In the genomic region with DNA sequence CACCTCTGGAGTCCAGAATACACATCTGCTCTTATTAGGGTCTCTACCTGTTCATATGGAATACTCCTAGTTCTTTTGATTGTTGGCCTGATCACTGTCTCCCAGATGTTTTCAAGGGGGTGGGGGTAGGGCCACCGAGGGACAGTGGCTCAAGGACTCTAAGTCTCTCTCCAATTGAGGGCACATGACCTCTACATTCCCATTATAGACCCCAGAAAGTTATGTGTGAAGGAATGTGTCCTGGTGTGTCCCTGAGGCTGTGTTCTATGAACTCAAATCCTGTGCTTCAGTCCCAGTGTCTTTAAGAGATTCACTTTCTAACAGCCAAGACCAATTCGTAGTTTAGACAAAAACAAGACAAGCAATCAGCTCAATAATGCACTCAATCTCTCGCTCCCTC, we compare ENCODE assay signal across 27 cellular contexts.
"Had no signal": no experiment of that assay in that cellular context is flagged by ENCODE, and none has a peak within 500 bp of the region (broad histone marks: within the 10 kb centered on the region; RNA-seq: fewer than 3 reads in every experiment).

No MANE protein-coding gene starts in this region.

- H3K4me3 ChIP-seq: left lung, lower lobe of right lung, tibial nerve had no signal

- H3K27ac ChIP-seq: left lung, lower lobe of right lung, tibial nerve had no signal

- DNase-seq: activated CD4-positive, alpha-beta T cell treated with anti-CD3 and anti-CD28 coated beads for 4 hours; activated CD4-positive, alpha-beta T cell treated with anti-CD3 and anti-CD28 coated beads, Interleukin-2, amount 50 U/mL, for 4 hours; activated CD4-positive, CD25-positive, alpha-beta regulatory T cell; activated naive CD4-positive, alpha-beta T cell; activated T-cell treated with anti-CD3 and anti-CD28 coated beads for 4 hours; activated T-cell treated with anti-CD3 and anti-CD28 coated beads, Interleukin-2, amount 50 U/mL, for 72 hours; effector memory CD4-positive, alpha-beta T cell; erythroblast; foreskin fibroblast; head of caudate nucleus; hypothalamus; kidney glomerular epithelial cell; left lung; lower lobe of right lung; mesenchymal stem cell; nephron progenitor cell; nucleus accumbens; right cardiac atrium; stimulated activated CD4-positive, alpha-beta T cell treated with anti-CD3 and anti-CD28 coated beads, Interleukin-2, amount 100 ng/mL, for 48 hours; stimulated activated naive CD4-positive, alpha-beta T cell treated with Interleukin-2 at 50 U/mL for 16 hours; T-helper 1 cell had no signal

- H3K9me3 Mint-ChIP-seq: T-helper 2 cell treated with Interferon-gamma antibody and Interleukin-4, amounts not matched to agents 5 μg/mL and 100 μg/mL, for 36 hours had no signal

- H3K36me3 ChIP-seq: left lung, lower lobe of right lung, tibial nerve had no signal

- H3K27me3 Mint-ChIP-seq: central memory CD8-positive, alpha-beta T cell had no signal

- H3K27ac Mint-ChIP-seq: activated naive CD4-positive, alpha-beta T cell treated with anti-CD3 and anti-CD28 coated beads, Interleukin-2, amount 50 U/mL, for 72 hours; activated T-cell treated with anti-CD3 and anti-CD28 coated beads, Interleukin-2, amount 50 U/mL, for 72 hours; nephron progenitor cell; T-helper 2 cell treated with Interferon-gamma antibody and Interleukin-4, amounts not matched to agents 5 μg/mL and 100 μg/mL, for 36 hours had no signal

- FAIRE-seq: bronchial epithelial cell, colon had no signal

- H3K4me1 Mint-ChIP-seq: central memory CD8-positive, alpha-beta T cell had no signal

- ATAC-seq: activated naive CD4-positive, alpha-beta T cell treated with anti-CD3 and anti-CD28 coated beads, Interleukin-2, amount 50 U/mL, for 72 hours; activated T-cell treated with anti-CD3 and anti-CD28 coated beads, Interleukin-2, amount 50 U/mL, for 72 hours; left lung; lower lobe of right lung; right cardiac atrium had no signal

- H3K27me3 ChIP-seq: left lung, tibial nerve had no signal

- H3K4me1 ChIP-seq: left lung, lower lobe of right lung, tibial nerve had no signal

- H3K4me3 Mint-ChIP-seq: activated T-cell treated with anti-CD3 and anti-CD28 coated beads, Interleukin-2, amount 50 U/mL, for 72 hours; central memory CD8-positive, alpha-beta T cell; nephron progenitor cell; T-helper 2 cell treated with Interferon-gamma antibody and Interleukin-4, amounts not matched to agents 5 μg/mL and 100 μg/mL, for 36 hours had no signal

- H3K36me3 Mint-ChIP-seq: activated naive CD4-positive, alpha-beta T cell treated with anti-CD3 and anti-CD28 coated beads, Interleukin-2, amount 50 U/mL, for 72 hours had no signal
